Comparison of ENCODE assay signal across 9 cellular contexts in the genomic region with DNA sequence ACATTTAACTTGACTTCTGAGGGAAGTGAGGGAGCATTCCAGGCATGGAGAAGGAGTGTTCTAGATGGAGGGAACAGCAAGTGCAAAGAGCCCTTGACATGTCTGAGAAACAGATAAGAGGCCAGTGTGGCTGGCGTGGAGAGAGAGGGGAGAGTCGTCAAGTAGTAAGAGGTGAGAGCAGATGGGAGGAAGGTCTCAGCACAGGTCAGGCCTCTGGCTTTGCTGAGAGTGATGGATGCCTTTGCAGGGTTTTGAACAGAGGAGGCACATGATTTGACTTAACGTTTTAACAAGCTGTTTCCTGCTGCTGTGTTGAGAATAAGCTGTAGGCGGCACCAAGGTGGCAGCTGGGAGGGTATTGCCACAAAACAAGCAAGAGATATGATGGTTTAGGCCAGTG.
DNase-seq lines count a peak whose midpoint lies in the region; ATAC-seq and TF ChIP-seq lines count a peak whose summit lies in the region.
"Had no signal": no experiment of that assay in that cellular context is flagged by ENCODE, and none has a peak within 500 bp of the region (broad histone marks: within the 10 kb centered on the region; RNA-seq: fewer than 3 reads in every experiment).

No MANE protein-coding gene starts in this region.

- H3K4me3 Mint-ChIP-seq in WTC11: no peak overlapping the region
- H3K4me3 Mint-ChIP-seq in immature natural killer cell: peak overlapping the region in 3 of 5 donors; percentile 0 to 1 (median 1)
- H3K4me3 Mint-ChIP-seq in type B pancreatic cell: peak overlapping the region; percentile 37

- H3K27ac Mint-ChIP-seq in WTC11 (peak overlapping the region; percentile 66), immature natural killer cell (peak overlapping the region; percentile 54 to 76 (median 68)), type B pancreatic cell (peak overlapping the region; percentile 11)

- CTCF ChIA-PET in WTC11 (lab: Charles Lee): no interaction called here

- peak; percentile 80 for ATAC-seq in WTC11
- no peak for ATAC-seq in GM19463 (IDR thresholded peaks at IDR 0.05; ENCODE audit: unreplicated experiment)

- no peaks in the 10 kb centered on the region for H3K27me3 Mint-ChIP-seq in WTC11 (ENCODE audit: low read depth)
- H3K27me3 Mint-ChIP-seq in immature natural killer cell (ENCODE audit: low read depth in 3 of 3): peaks cover 0 to 2% (median 0%) of the 10 kb centered on the region in 3 donors
- H3K27me3 Mint-ChIP-seq in type B pancreatic cell: no peaks in the 10 kb centered on the region

- POLR2A ChIA-PET in WTC11 (lab: Charles Lee): no interaction called here

- TF ChIP-seq CTCF in WTC11 (IDR thresholded peaks at IDR 0.05) (no peak), type B pancreatic cell (conservative IDR thresholded peaks at IDR 0.05) (no peak)

- DNase-seq in activated gamma-delta T cell treated with Interleukin-2 at 50 U/mL for 16 hours (peak; percentile 7), activated gamma-delta T cell (lab: John Stamatoyannopoulos, UW) (no peak), WTC11 (ENCODE audit: low spot score) (no peak), immature natural killer cell (peak; percentile 17 to 28 (median 22)), type B pancreatic cell (ENCODE audit: extremely low spot score, unreplicated experiment) (no peak), NCI-H2029 (lab: John Stamatoyannopoulos, UW) (no peak), epidermal melanocyte (ENCODE audit: insufficient read length, low spot score) (no peak)
- DNase-seq: NCI-H1048 had no signal

- H3K4me1 Mint-ChIP-seq in WTC11 (peaks cover 41% of the 10 kb centered on the region), immature natural killer cell (peaks cover 55 to 79% of the 10 kb centered on the region in 2 donors), type B pancreatic cell (ENCODE audit: unreplicated experiment) (peaks cover 49% of the 10 kb centered on the region)

- H3K36me3 Mint-ChIP-seq in WTC11: peaks cover 12% of the 10 kb centered on the region
- peaks cover 10 to 11% (median 11%) of the 10 kb centered on the region in 3 donors for H3K36me3 Mint-ChIP-seq in immature natural killer cell
- peaks cover 15% of the 10 kb centered on the region for H3K36me3 Mint-ChIP-seq in type B pancreatic cell

- H3K9me3 Mint-ChIP-seq in WTC11 (peaks cover 11% of the 10 kb centered on the region), immature natural killer cell (peaks cover 2 to 8% (median 5%) of the 10 kb centered on the region in 6 donors), type B pancreatic cell (no peaks in the 10 kb centered on the region)

TF ChIP-seq in WTC11, 78 proteins besides CTCF, POLR2A, EP300 and RAD21:
- TF ChIP-seq MXD4 (CRISPR knock-in tag; IDR thresholded peaks at IDR 0.05; ENCODE audit: borderline replicate concordance) (no peak), ZBTB21 (CRISPR knock-in tag; IDR thresholded peaks at IDR 0.05; ENCODE audit: borderline replicate concordance) (no peak), ZNF423 (CRISPR knock-in tag; IDR thresholded peaks at IDR 0.05) (no peak)

Comparison
In these comparisons a context has a peak if more than half of its experiments do, and no peak if none do; other contexts are left out.
1. DNase-seq: peak in activated gamma-delta T cell treated with Interleukin-2 at 50 U/mL for 16 hours (single experiment) and immature natural killer cell (3 of 3); none in activated gamma-delta T cell (single experiment), WTC11 (single experiment), type B pancreatic cell (single experiment), NCI-H2029 (single experiment) and epidermal melanocyte (single experiment).
2. H3K27ac Mint-ChIP-seq: peak in every context shown above with its lines; median percentile 68 in immature natural killer cell; 66 in WTC11; 11 in type B pancreatic cell.